In the genomic region with DNA sequence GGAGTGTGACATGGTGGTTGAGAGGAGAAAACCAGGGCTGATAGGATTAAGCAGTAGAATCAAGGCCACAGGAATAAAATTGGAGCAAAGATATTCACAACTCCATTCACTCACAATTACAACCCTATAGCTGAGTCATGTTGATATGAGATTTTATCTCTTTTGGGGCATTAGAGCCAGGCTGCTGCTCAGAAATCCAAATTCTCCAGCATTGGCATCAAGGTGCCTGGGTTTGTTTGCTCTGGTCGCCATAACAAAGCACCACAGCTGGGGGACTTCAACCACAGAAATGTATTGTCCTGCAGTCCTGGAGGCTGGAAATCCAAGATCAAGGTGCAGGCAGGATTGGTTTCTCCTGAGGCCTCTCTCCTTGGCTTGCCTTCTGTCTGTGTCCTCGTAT, we compare ENCODE assay signal across 18 cellular contexts.
"Had no signal": no experiment of that assay in that cellular context is flagged by ENCODE, and none has a peak within 500 bp of the region (broad histone marks: within the 10 kb centered on the region; RNA-seq: fewer than 3 reads in every experiment).

No MANE protein-coding gene starts in this region.

- H3K4me3 ChIP-seq: testis, uterus had no signal

- H3K9me3 ChIP-seq: testis, uterus had no signal

- ATAC-seq: esophagus mucosa; natural killer cell; stimulated activated naive B cell treated with anti-CD40 and anti-IgM and Interleukin-4, amounts not matched to agents 10 μg/mL and 1 μg/mL and 100 μg/mL, for 72 hours; WTC11 had no signal

- H3K27ac ChIP-seq: testis, uterus had no signal

- DNase-seq: activated naive CD4-positive, alpha-beta T cell treated with anti-CD3 and anti-CD28 coated beads for 36 hours; activated naive CD8-positive, alpha-beta T cell treated with anti-CD3 and anti-CD28 coated beads, Interleukin-2, amount 10 ng/mL, durations not matched to agents 7 days and 5 days; activated T-cell treated with anti-CD3 and anti-CD28 coated beads, Interleukin-2, amount 50 U/mL, for 48 hours; amniotic stem cell; effector CD8-positive, alpha-beta T cell; foreskin melanocyte; hippocampal formation; midbrain; natural killer cell; retina; stimulated activated CD4-positive, alpha-beta T cell treated with anti-CD3 and anti-CD28 coated beads, Interleukin-2, amount 100 ng/mL, for 48 hours; stimulated activated CD8-positive, alpha-beta memory T cell treated with anti-CD3 and anti-CD28 coated beads, Interleukin-4, amount 100 ng/mL, for 48 hours; stimulated activated naive B cell treated with anti-CD40 and anti-IgM and Interleukin-4, amounts not matched to agents 10 μg/mL and 1 μg/mL and 100 μg/mL, for 72 hours; testis; trophoblast cell; uterus had no signal

- H3K4me1 ChIP-seq: testis, uterus had no signal
